In the genomic region with DNA sequence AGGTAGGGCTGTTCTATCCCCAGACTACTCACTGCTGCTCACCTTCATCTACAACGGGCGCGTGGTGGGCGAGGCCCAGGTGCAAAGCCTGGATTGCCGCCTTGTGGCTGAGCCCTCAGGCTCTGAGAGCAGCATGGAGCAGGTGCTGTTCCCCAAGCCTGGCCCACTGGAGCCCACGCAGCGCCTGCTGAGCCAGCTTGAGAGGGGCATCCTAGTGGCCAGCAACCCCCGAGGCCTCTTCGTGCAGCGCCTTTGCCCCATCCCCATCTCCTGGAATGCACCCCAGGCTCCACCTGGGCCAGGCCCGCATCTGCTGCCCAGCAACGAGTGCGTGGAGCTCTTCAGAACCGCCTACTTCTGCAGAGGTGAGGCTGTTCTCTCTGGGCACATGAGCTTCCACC, we compare ENCODE assay signal across 1 cellular context.
TF ChIP-seq lines count a peak whose summit lies in the region.

No MANE protein-coding gene starts in this region.

TF ChIP-seq in GM12878, 131 proteins besides CTCF, POLR2A, EP300 and RAD21:
- TF ChIP-seq NFXL1 (IDR thresholded peaks at IDR 0.05; ENCODE audit: borderline replicate concordance) (no peak), SUZ12 (IDR thresholded peaks at IDR 0.05; ENCODE audit: unreplicated experiment) (no peak), POU2F2 (IDR thresholded peaks at IDR 0.05; ENCODE audit: borderline replicate concordance, low read depth, low read length) (0 out of 3 replicates have a peak, but pooled peaks have one; percentile 11), ASH2L (IDR thresholded peaks at IDR 0.05; ENCODE audit: borderline replicate concordance, low read depth) (no peak), IRF4 (IDR thresholded peaks at IDR 0.05; ENCODE audit: low read depth, low read length) (no peak), HCFC1 (IDR thresholded peaks at IDR 0.05; ENCODE audit: low read length) (no peak), HSF1 (IDR thresholded peaks at IDR 0.05; ENCODE audit: low read depth, low read length) (no peak), CREM (IDR thresholded peaks at IDR 0.05; ENCODE audit: low read depth) (no peak), NR2C1 (IDR thresholded peaks at IDR 0.05) (no peak), CBX3 (IDR thresholded peaks at IDR 0.05; ENCODE audit: borderline replicate concordance, low read depth) (no peak), E2F8 (IDR thresholded peaks at IDR 0.05; ENCODE audit: low read depth, partially characterized antibody) (no peak), POLR2AphosphoS5 (IDR thresholded peaks at IDR 0.05; ENCODE audit: low read length) (peak; percentile 11; the same call in 1 of the 2 replicates), BACH1 (IDR thresholded peaks at IDR 0.05; ENCODE audit: borderline replicate concordance) (no peak), MYB (IDR thresholded peaks at IDR 0.05; ENCODE audit: borderline replicate concordance, low read depth, low read length) (no peak), HDAC2 (IDR thresholded peaks at IDR 0.05) (no peak)
- TF ChIP-seq, protein P1, sequence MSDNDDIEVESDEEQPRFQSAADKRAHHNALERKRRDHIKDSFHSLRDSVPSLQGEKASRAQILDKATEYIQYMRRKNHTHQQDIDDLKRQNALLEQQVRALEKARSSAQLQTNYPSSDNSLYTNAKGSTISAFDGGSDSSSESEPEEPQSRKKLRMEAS (IDR thresholded peaks at IDR 0.05; ENCODE audit: low read depth, low read length): no peak
- TF ChIP-seq, protein P2, sequence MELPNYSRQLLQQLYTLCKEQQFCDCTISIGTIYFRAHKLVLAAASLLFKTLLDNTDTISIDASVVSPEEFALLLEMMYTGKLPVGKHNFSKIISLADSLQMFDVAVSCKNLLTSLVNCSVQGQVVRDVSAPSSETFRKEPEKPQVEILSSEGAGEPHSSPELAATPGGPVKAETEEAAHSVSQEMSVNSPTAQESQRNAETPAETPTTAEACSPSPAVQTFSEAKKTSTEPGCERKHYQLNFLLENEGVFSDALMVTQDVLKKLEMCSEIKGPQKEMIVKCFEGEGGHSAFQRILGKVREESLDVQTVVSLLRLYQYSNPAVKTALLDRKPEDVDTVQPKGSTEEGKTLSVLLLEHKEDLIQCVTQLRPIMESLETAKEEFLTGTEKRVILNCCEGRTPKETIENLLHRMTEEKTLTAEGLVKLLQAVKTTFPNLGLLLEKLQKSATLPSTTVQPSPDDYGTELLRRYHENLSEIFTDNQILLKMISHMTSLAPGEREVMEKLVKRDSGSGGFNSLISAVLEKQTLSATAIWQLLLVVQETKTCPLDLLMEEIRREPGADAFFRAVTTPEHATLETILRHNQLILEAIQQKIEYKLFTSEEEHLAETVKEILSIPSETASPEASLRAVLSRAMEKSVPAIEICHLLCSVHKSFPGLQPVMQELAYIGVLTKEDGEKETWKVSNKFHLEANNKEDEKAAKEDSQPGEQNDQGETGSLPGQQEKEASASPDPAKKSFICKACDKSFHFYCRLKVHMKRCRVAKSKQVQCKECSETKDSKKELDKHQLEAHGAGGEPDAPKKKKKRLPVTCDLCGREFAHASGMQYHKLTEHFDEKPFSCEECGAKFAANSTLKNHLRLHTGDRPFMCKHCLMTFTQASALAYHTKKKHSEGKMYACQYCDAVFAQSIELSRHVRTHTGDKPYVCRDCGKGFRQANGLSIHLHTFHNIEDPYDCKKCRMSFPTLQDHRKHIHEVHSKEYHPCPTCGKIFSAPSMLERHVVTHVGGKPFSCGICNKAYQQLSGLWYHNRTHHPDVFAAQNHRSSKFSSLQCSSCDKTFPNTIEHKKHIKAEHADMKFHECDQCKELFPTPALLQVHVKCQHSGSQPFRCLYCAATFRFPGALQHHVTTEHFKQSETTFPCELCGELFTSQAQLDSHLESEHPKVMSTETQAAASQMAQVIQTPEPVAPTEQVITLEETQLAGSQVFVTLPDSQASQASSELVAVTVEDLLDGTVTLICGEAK (IDR thresholded peaks at IDR 0.05; ENCODE audit: borderline replicate concordance): no peak
TF ChIP-seq in GM12878: peak in this region for 2.
